ENCODE assay signal across 8 cellular contexts in genomic region chr2:68463287-68463877, GRCh38. TPM values are rescaled to one million over a fixed set of nuclear protein-coding genes. Genes with fewer than 3 reads are reported as not detected.
A peak's percentile ranks its signal among the peaks of the same experiment; 100 is the strongest.
DNase-seq lines count a peak whose midpoint lies in the region; ATAC-seq and TF ChIP-seq lines count a peak whose summit lies in the region.

No MANE protein-coding gene starts in this region.

- no peaks in the 10 kb centered on the region for H3K36me3 ChIP-seq in mammary epithelial cell (ENCODE audit: insufficient read depth, low read length)
- H3K36me3 ChIP-seq in lung (ENCODE audit: control insufficient read depth in 2 of 2, insufficient read depth in 2 of 2, low read length in 2 of 2): no peaks in the 10 kb centered on the region

- DNase-seq in AG04449 (ENCODE audit: low read depth, low spot score) (no peak), NCI-H446 treated with DMSO at 0.1 percent for 48 hours (lab: John Stamatoyannopoulos, UW) (peak; percentile 11), mammary epithelial cell (peak; percentile 48), lung (ENCODE audit: low spot score) (no peak)
- DNase-seq in activated naive CD4-positive, alpha-beta T cell treated with anti-CD3 and anti-CD28 coated beads, Interleukin-2, amount 50 U/mL, for 72 hours (ENCODE audit: low spot score in 2 of 2): no peak
- no peak for DNase-seq in activated CD4-positive, alpha-beta T cell treated with anti-CD3 and anti-CD28 coated beads for 4 hours

- H3K4me3 ChIP-seq in AG04449 (ENCODE audit: low read depth, low read length): no peak overlapping the region
- H3K4me3 ChIP-seq in GM12875 (ENCODE audit: low read depth, low read length): no peak overlapping the region
- H3K4me3 ChIP-seq in mammary epithelial cell (replicated peaks in 1 of 3; ENCODE audit: insufficient read depth in 1 of 3, low read depth in 2 of 3, low read length in 3 of 3): no peak overlapping the region
- H3K4me3 ChIP-seq in lung: no peak overlapping the region

- peaks cover 6 to 8% of the 10 kb centered on the region in 2 donors for H3K36me3 Mint-ChIP-seq in activated naive CD4-positive, alpha-beta T cell treated with anti-CD3 and anti-CD28 coated beads, Interleukin-2, amount 50 U/mL, for 72 hours

- intact Hi-C loops in mammary epithelial cell (cut with micrococcal nuclease): loop anchor here (1.0 to 10.0 kb wide), 7 partner anchors 132 to 462 kb away; no protein-coding TSS in a partner anchor

- H3K9me3 Mint-ChIP-seq in activated naive CD4-positive, alpha-beta T cell treated with anti-CD3 and anti-CD28 coated beads, Interleukin-2, amount 50 U/mL, for 72 hours: no peaks in the 10 kb centered on the region

- CTCF ChIA-PET in AG04449 (lab: Yijun Ruan, JAX) (interaction anchor here (0.6 to 7.0 kb wide), 45 partner anchors 10 to 478 kb away, joined by 3 to 116 read pairs (median 5); partner anchors contain the start of gene C1D), mammary epithelial cell (lab: Charles Lee; ENCODE audit: low non-redundant PET) (interaction anchor here (0.5 to 2.0 kb wide), 4 partner anchors 12 to 183 kb away, joined by 3 to 13 read pairs (median 7); no protein-coding TSS in a partner anchor)

- no peak overlapping the region for H2AFZ ChIP-seq in mammary epithelial cell (ENCODE audit: low read depth, low read length)

- H3K4me2 ChIP-seq in mammary epithelial cell (ENCODE audit: insufficient read depth, low read depth, low read length): no peak overlapping the region

- H3K27ac Mint-ChIP-seq in activated naive CD4-positive, alpha-beta T cell treated with anti-CD3 and anti-CD28 coated beads, Interleukin-2, amount 50 U/mL, for 72 hours: no peak overlapping the region

- H3K27me3 ChIP-seq in mammary epithelial cell (ENCODE audit: insufficient read depth, low read length) (no peaks in the 10 kb centered on the region), lung (ENCODE audit: control insufficient read depth, insufficient read depth) (no peaks in the 10 kb centered on the region)

- no peak for ATAC-seq in lung (ENCODE audit: insufficient read depth, low FRiP score)
- no peak for ATAC-seq in activated naive CD4-positive, alpha-beta T cell treated with anti-CD3 and anti-CD28 coated beads, Interleukin-2, amount 50 U/mL, for 72 hours
- ATAC-seq in HG02642 (IDR thresholded peaks at IDR 0.05; ENCODE audit: poor library complexity, unreplicated experiment): no peak

- peak; percentile 51 for TF ChIP-seq CTCF in AG04449 (IDR thresholded peaks at IDR 0.05; ENCODE audit: insufficient read depth, low read length, missing control alignments)
- TF ChIP-seq CTCF in GM12875 (IDR thresholded peaks at IDR 0.05; ENCODE audit: borderline replicate concordance, insufficient read depth, low read depth, low read length): peak; percentile 61
- peak; percentile 63 to 75 for TF ChIP-seq CTCF in mammary epithelial cell (conservative IDR thresholded peaks at IDR 0.05 in 1 of 2, IDR thresholded peaks at IDR 0.05 in 1 of 2; ENCODE audit: extremely low read depth in 1 of 2, insufficient read depth in 1 of 2, low read depth in 1 of 2, low read length in 2 of 2)
- peak; percentile 73 for TF ChIP-seq CTCF in lung (IDR thresholded peaks at IDR 0.05; ENCODE audit: control extremely low read depth, extremely low read depth)

- WGBS in mammary epithelial cell (ENCODE audit: low coverage, missing lambda C conversion rate): 13% methylated on average over 1 of the region's 1 CpG
- WGBS in lung, 2 donors: 0% methylated on average over 1 of the region's 1 CpG

- H3K9me3 ChIP-seq in mammary epithelial cell (replicated peaks; ENCODE audit: insufficient read depth, low read length) (no peaks in the 10 kb centered on the region), lung (ENCODE audit: control insufficient read depth in 2 of 2, insufficient read depth in 1 of 2, low read length in 1 of 2) (no peaks in the 10 kb centered on the region)

- BruUV-seq in mammary epithelial cell (replicated peaks; lab: Mats Ljungman, UMichigan): no TSS peak

- H4K20me1 ChIP-seq in mammary epithelial cell (ENCODE audit: insufficient read depth, low read length): no peaks in the 10 kb centered on the region

- no peak overlapping the region for H3K9ac ChIP-seq in mammary epithelial cell (ENCODE audit: insufficient read depth, low read length)

- dilution Hi-C loops in mammary epithelial cell (cut with HindIII; ENCODE audit: low sequenced_read_pairs): no loop called here

- peaks cover 6% of the 10 kb centered on the region for H3K79me2 ChIP-seq in mammary epithelial cell (ENCODE audit: insufficient read depth, low read length)

- POLR2A ChIA-PET in AG04449 (lab: Yijun Ruan, JAX): no interaction called here

- H3K27ac ChIP-seq in mammary epithelial cell (ENCODE audit: insufficient read depth, low read depth, low read length) (no peak overlapping the region), lung (ENCODE audit: low read depth in 1 of 2, low read length in 1 of 2) (no peak overlapping the region)

- in situ Hi-C loops in mammary epithelial cell (cut with MboI; ENCODE audit: low sequenced_read_pairs in 2 of 2): loop anchor here in 1 of 2 donors (10.0 kb wide), 1 partner anchor 461 kb away; no protein-coding TSS in a partner anchor

- H3K4me1 ChIP-seq in mammary epithelial cell (ENCODE audit: insufficient read depth, low read length): peaks cover 15% of the 10 kb centered on the region
- H3K4me1 ChIP-seq in lung (ENCODE audit: control insufficient read depth in 2 of 2, insufficient read depth in 2 of 2, low read length in 2 of 2): peaks cover 0 to 3% of the 10 kb centered on the region in 2 donors

RNA-seq across cellular contexts. Expression of gene FBXO48, which starts 3.7 kb away (rescaled TPM):
- total RNA-seq in mammary epithelial cell (1 to 10 TPM; 1.3 to 1.6 TPM), lung (1 to 10 TPM; 1.3 to 1.9 TPM)
- polyA plus RNA-seq in mammary epithelial cell (0.78 TPM), lung (under 1 TPM; 0.52 to 0.67 TPM)
- polyA minus RNA-seq in mammary epithelial cell: 3.0 TPM
- total RNA-seq in activated naive CD4-positive, alpha-beta T cell treated with anti-CD3 and anti-CD28 coated beads, Interleukin-2, amount 50 U/mL, for 72 hours: 1 to 10 TPM; 1.9 to 2.1 TPM

RNA-seq across cellular contexts. Expression of gene APLF, which starts 4.0 kb away (rescaled TPM):
- 1 to 10 TPM; 3.7 to 4.8 TPM for total RNA-seq in mammary epithelial cell
- 0.97 TPM for polyA plus RNA-seq in mammary epithelial cell
- polyA minus RNA-seq in mammary epithelial cell: 6.1 TPM
- 10 to 100 TPM in 1 of 2 donors, 1 to 10 TPM in 1; 3.7 to 11.8 TPM for total RNA-seq in lung
- under 1 TPM; 0.50 to 0.89 TPM for polyA plus RNA-seq in lung
- total RNA-seq in activated naive CD4-positive, alpha-beta T cell treated with anti-CD3 and anti-CD28 coated beads, Interleukin-2, amount 50 U/mL, for 72 hours: 1 to 10 TPM; 2.1 to 2.6 TPM

Comparison
In these comparisons a context has a peak if more than half of its experiments do, and no peak if none do; other contexts are left out.
1. DNase-seq: peak in NCI-H446 treated with DMSO at 0.1 percent for 48 hours (single experiment) and mammary epithelial cell (single experiment); none in AG04449 (single experiment), lung (single experiment), activated naive CD4-positive, alpha-beta T cell treated with anti-CD3 and anti-CD28 coated beads, Interleukin-2, amount 50 U/mL, for 72 hours (0 of 2) and activated CD4-positive, alpha-beta T cell treated with anti-CD3 and anti-CD28 coated beads for 4 hours (0 of 2).
2. Peak in every context shown above with its lines, with median percentiles within 50 percentile points of each other: CTCF ChIP-seq.